ENCODE assay signal across 8 cellular contexts in genomic region chr20:50366270-50367103, GRCh38.
A peak's percentile ranks its signal among the peaks of the same experiment; 100 is the strongest.
DNase-seq lines count a peak whose midpoint lies in the region; ATAC-seq and TF ChIP-seq lines count a peak whose summit lies in the region.

No MANE protein-coding gene starts in this region.

- no peaks in the 10 kb centered on the region for H3K36me3 Mint-ChIP-seq in HFFc6 (ENCODE audit: low read depth)
- no peaks in the 10 kb centered on the region for H3K36me3 Mint-ChIP-seq in activated T-helper 2 cell treated with anti-CD3 and anti-CD28 coated beads, Interferon-gamma antibody, Interleukin-2, Interleukin-4, amounts not matched to agents 10 μg/mL and 5 μg/mL and 100 μg/mL, durations not matched to agents 14 hours and 24 hours and 36 hours (ENCODE audit: low read depth)

- H3K27me3 Mint-ChIP-seq in HFFc6 (ENCODE audit: insufficient read depth) = peaks cover 13% of the 10 kb centered on the region; the same call in 1 of the 2 replicates
- H3K27me3 Mint-ChIP-seq in activated T-helper 2 cell treated with anti-CD3 and anti-CD28 coated beads, Interferon-gamma antibody, Interleukin-2, Interleukin-4, amounts not matched to agents 10 μg/mL and 5 μg/mL and 100 μg/mL, durations not matched to agents 14 hours and 24 hours and 36 hours (ENCODE audit: low read depth) = peaks cover 14% of the 10 kb centered on the region

- no peak for DNase-seq in HFFc6
- DNase-seq in NCI-H226 = peak; percentile 43
- DNase-seq in activated T-helper 2 cell treated with anti-CD3 and anti-CD28 coated beads, Interferon-gamma antibody, Interleukin-2, Interleukin-4, amounts not matched to agents 10 μg/mL and 5 μg/mL and 100 μg/mL, durations not matched to agents 14 hours and 24 hours and 36 hours (ENCODE audit: low spot score) = peak; percentile 44
- peak; percentile 77 for DNase-seq in kidney tubule cell (ENCODE audit: low spot score)
- DNase-seq in hepatic stellate cell (ENCODE audit: low spot score) = no peak
- no peak for DNase-seq in inferior parietal cortex (ENCODE audit: extremely low spot score)

- no peaks in the 10 kb centered on the region for H3K9me3 Mint-ChIP-seq in HFFc6
- H3K9me3 Mint-ChIP-seq in activated T-helper 2 cell treated with anti-CD3 and anti-CD28 coated beads, Interferon-gamma antibody, Interleukin-2, Interleukin-4, amounts not matched to agents 10 μg/mL and 5 μg/mL and 100 μg/mL, durations not matched to agents 14 hours and 24 hours and 36 hours = no peaks in the 10 kb centered on the region

- intact Hi-C loops in activated T-helper 2 cell treated with anti-CD3 and anti-CD28 coated beads, Interferon-gamma antibody, Interleukin-2, Interleukin-4, amounts not matched to agents 10 μg/mL and 5 μg/mL and 100 μg/mL, durations not matched to agents 14 hours and 24 hours and 36 hours (cut with micrococcal nuclease) = no loop called here

- H3K27ac Mint-ChIP-seq in HFFc6 = no peak overlapping the region
- no peak overlapping the region for H3K27ac Mint-ChIP-seq in activated T-helper 2 cell treated with anti-CD3 and anti-CD28 coated beads, Interferon-gamma antibody, Interleukin-2, Interleukin-4, amounts not matched to agents 10 μg/mL and 5 μg/mL and 100 μg/mL, durations not matched to agents 14 hours and 24 hours and 36 hours

- H3K4me1 Mint-ChIP-seq in HFFc6 (ENCODE audit: low read depth) = peaks cover 5% of the 10 kb centered on the region; the same call in 1 of the 2 replicates
- H3K4me1 Mint-ChIP-seq in activated T-helper 2 cell treated with anti-CD3 and anti-CD28 coated beads, Interferon-gamma antibody, Interleukin-2, Interleukin-4, amounts not matched to agents 10 μg/mL and 5 μg/mL and 100 μg/mL, durations not matched to agents 14 hours and 24 hours and 36 hours (ENCODE audit: low read depth) = peaks cover 11% of the 10 kb centered on the region

- peak overlapping the region; percentile 66; the same call in 1 of the 2 replicates for H3K4me3 Mint-ChIP-seq in HFFc6
- no peak overlapping the region for H3K4me3 Mint-ChIP-seq in activated T-helper 2 cell treated with anti-CD3 and anti-CD28 coated beads, Interferon-gamma antibody, Interleukin-2, Interleukin-4, amounts not matched to agents 10 μg/mL and 5 μg/mL and 100 μg/mL, durations not matched to agents 14 hours and 24 hours and 36 hours (ENCODE audit: low read depth)

- ATAC-seq in GM18867 (IDR thresholded peaks at IDR 0.05; ENCODE audit: unreplicated experiment) = no peak
- ATAC-seq in HG03571 (IDR thresholded peaks at IDR 0.05; ENCODE audit: unreplicated experiment) = no peak

- no peak for TF ChIP-seq CTCF in HFFc6 (IDR thresholded peaks at IDR 0.05)

Comparison
In these comparisons a context has a peak if more than half of its experiments do, and no peak if none do; other contexts are left out.
1. DNase-seq: peak in NCI-H226 (single experiment), activated T-helper 2 cell treated with anti-CD3 and anti-CD28 coated beads, Interferon-gamma antibody, Interleukin-2, Interleukin-4, amounts not matched to agents 10 μg/mL and 5 μg/mL and 100 μg/mL, durations not matched to agents 14 hours and 24 hours and 36 hours (single experiment) and kidney tubule cell (single experiment); none in HFFc6 (single experiment), hepatic stellate cell (single experiment) and inferior parietal cortex (single experiment).